8 cellular contexts compared by ENCODE assay signal in genomic region chr11:114738954-114739353, GRCh38.
DNase-seq lines count a peak whose midpoint lies in the region; ATAC-seq, FAIRE-seq and TF ChIP-seq lines count a peak whose summit lies in the region.

No MANE protein-coding gene starts in this region.

- FAIRE-seq in A549 (lab: Jason Lieb, UNC) = no peak

- DNase-seq in A549 (ENCODE audit: low read depth in 1 of 2, low spot score in 1 of 2) = peak; percentile 4 to 50
- peak; percentile 77 for DNase-seq in G401 (ENCODE audit: low spot score)
- DNase-seq in Kasumi-1 (lab: John Stamatoyannopoulos, UW) = peak; percentile 18 to 37
- peak; percentile 25 to 29 for DNase-seq in SHP77 (lab: John Stamatoyannopoulos, UW)
- DNase-seq in dermis blood vessel endothelial cell = peak; percentile 65
- peak in 2 of 3 donors; percentile 54 to 82 for DNase-seq in mucosa of descending colon
- no peak for DNase-seq in OCI-M2 (lab: John Stamatoyannopoulos, UW; ENCODE audit: unreplicated experiment)

- no peak for TF ChIP-seq POLR2A in A549 (IDR thresholded peaks at IDR 0.05; ENCODE audit: low read length)

- H3K4me3 ChIP-seq in A549 = no peak overlapping the region
- H3K4me3 ChIP-seq in mucosa of descending colon = no peak overlapping the region

- no peak for TF ChIP-seq EP300 in A549 (IDR thresholded peaks at IDR 0.05)

- POLR2A ChIA-PET in A549 (lab: Yijun Ruan, JAX) = interaction anchor here (0.9 kb wide), 1 partner anchor 764 kb away, joined by 3 read pairs; no protein-coding TSS in a partner anchor

- H3K27ac ChIP-seq in A549 = no peak overlapping the region

- CTCF ChIA-PET in A549 (lab: Yijun Ruan, JAX) = interaction anchor here (0.6 to 2.2 kb wide), 6 partner anchors 10 to 1540 kb away, joined by 3 to 6 read pairs (median 4); no protein-coding TSS in a partner anchor

- in situ Hi-C loops in G401 (cut with HindIII; ENCODE audit: low sequenced_read_pairs) = no loop called here

- ATAC-seq in A549 = peak in 1 of 2 experiments; percentile 58; a peak in 2 of 6 replicates
- ATAC-seq in mucosa of descending colon = peak; percentile 86
- no peak for ATAC-seq in HG02973 (IDR thresholded peaks at IDR 0.05; ENCODE audit: unreplicated experiment)

- no peaks in the 10 kb centered on the region for H3K4me1 ChIP-seq in A549
- H3K4me1 ChIP-seq in mucosa of descending colon (ENCODE audit: low read depth) = no peaks in the 10 kb centered on the region

- intact Hi-C loops in mucosa of descending colon (cut with DNase I, micrococcal nuclease) = no loop called here

- H3K36me3 ChIP-seq in mucosa of descending colon (ENCODE audit: low read depth) = no peaks in the 10 kb centered on the region

- peak; percentile 60 to 63 for TF ChIP-seq RAD21 in A549 (conservative IDR thresholded peaks at IDR 0.05 in 1 of 2, IDR thresholded peaks at IDR 0.05 in 1 of 2)

- H3K9me3 ChIP-seq in A549 (no peaks in the 10 kb centered on the region), mucosa of descending colon (no peaks in the 10 kb centered on the region)

- no peak overlapping the region for H3K4me2 ChIP-seq in A549

- peak; percentile 52 for TF ChIP-seq CTCF in A549 (IDR thresholded peaks at IDR 0.05)
- peak; percentile 48 for TF ChIP-seq CTCF in mucosa of descending colon (IDR thresholded peaks at IDR 0.05)

TF ChIP-seq in A549, 52 proteins besides CTCF, POLR2A, EP300 and RAD21:
- TF ChIP-seq HOXA7 (CRISPR knock-in tag; IDR thresholded peaks at IDR 0.05) (no peak), SREBF2 (IDR thresholded peaks at IDR 0.05) (no peak), PBX3 (IDR thresholded peaks at IDR 0.05) (no peak), HES2 (IDR thresholded peaks at IDR 0.05) (no peak), BCL3 (IDR thresholded peaks at IDR 0.05) (no peak), MYC (IDR thresholded peaks at IDR 0.05; ENCODE audit: borderline replicate concordance, low read length) (no peak), RFX5 (IDR thresholded peaks at IDR 0.05) (no peak), SMC3 (IDR thresholded peaks at IDR 0.05) (peak; percentile 57)
